ENCODE assay signal across 20 cellular contexts in genomic region chr21:42868196-42868595, GRCh38. TPM values are rescaled to one million over a fixed set of nuclear protein-coding genes. Genes with fewer than 3 reads are reported as not detected.
DNase-seq lines count a peak whose midpoint lies in the region; ATAC-seq, FAIRE-seq and TF ChIP-seq lines count a peak whose summit lies in the region.
"Had no signal": no experiment of that assay in that cellular context is flagged by ENCODE, and none has a peak within 500 bp of the region (broad histone marks: within the 10 kb centered on the region; RNA-seq: fewer than 3 reads in every experiment).

No MANE protein-coding gene starts in this region.

- no peak overlapping the region for H2AFZ ChIP-seq in K562 (ENCODE audit: low read depth, low read length)

- peak overlapping the region in 1 of 2 experiments; percentile 32; a peak in 1 of 4 replicates for H3K9ac ChIP-seq in K562 (ENCODE audit: insufficient read depth in 1 of 2, low read depth in 2 of 2, low read length in 2 of 2)
- H3K9ac ChIP-seq in kidney (ENCODE audit: low read length in 2 of 2), result no peak overlapping the region

- TF ChIP-seq POLR2A in K562 (conservative IDR thresholded peaks at IDR 0.05) (no peak; the same call in 1 of the 2 replicates), Peyer's patch (IDR thresholded peaks at IDR 0.05) (no peak)

- TF ChIP-seq EP300 in K562 (IDR thresholded peaks at IDR 0.05; ENCODE audit: low read length), result no peak

- TF ChIP-seq CTCF in K562 (IDR thresholded peaks at IDR 0.05 in 2 of 3, conservative IDR thresholded peaks at IDR 0.05 in 1 of 3; ENCODE audit: insufficient read depth in 2 of 3, low read depth in 1 of 3, low read length in 3 of 3) (no peak), kidney (IDR thresholded peaks at IDR 0.05; ENCODE audit: borderline replicate concordance, extremely low read depth, insufficient read depth) (no peak), Peyer's patch (IDR thresholded peaks at IDR 0.05) (no peak), Caco-2 (IDR thresholded peaks at IDR 0.05; ENCODE audit: insufficient read depth in 1 of 2, low read depth in 1 of 2, low read length in 1 of 2, severe bottlenecking in 1 of 2, unreplicated experiment in 1 of 2) (no peak), nephron progenitor cell (IDR thresholded peaks at IDR 0.05) (no peak)

- ATAC-seq in Right ventricle myocardium inferior, result no peak
- no peak for ATAC-seq in Right ventricle myocardium superior (ENCODE audit: poor library complexity)
- no peak for ATAC-seq in K562
- ATAC-seq: A549; CD8-positive, alpha-beta T cell had no signal

- CTCF ChIA-PET in K562 (lab: Yijun Ruan, JAX; ENCODE audit: low intra/inter-chr PET ratio), result no interaction called here
- CTCF ChIA-PET in Caco-2 (lab: Charles Lee), result interaction anchor here (0.6 kb wide), 1 partner anchor 217 kb away, joined by 3 read pairs; no protein-coding TSS in a partner anchor

- H3K27ac Mint-ChIP-seq in Caco-2 (ENCODE audit: unreplicated experiment), result no peak overlapping the region
- no peak overlapping the region for H3K27ac Mint-ChIP-seq in nephron progenitor cell
- H3K27ac Mint-ChIP-seq: CD8-positive, alpha-beta T cell had no signal

- H3K36me3 Mint-ChIP-seq in Caco-2 (ENCODE audit: insufficient read depth, unreplicated experiment) (peaks cover 85% of the 10 kb centered on the region), nephron progenitor cell (ENCODE audit: low read depth) (peaks cover 59% of the 10 kb centered on the region)

- H3K4me1 Mint-ChIP-seq in Caco-2 (ENCODE audit: low read depth, unreplicated experiment) (no peaks in the 10 kb centered on the region), nephron progenitor cell (peaks cover 6% of the 10 kb centered on the region)
- H3K4me1 Mint-ChIP-seq: CD14-positive monocyte had no signal

- H3K9me1 ChIP-seq in K562 (ENCODE audit: control insufficient read depth, insufficient read depth, low read length), result no peaks in the 10 kb centered on the region

- in situ Hi-C loops in K562 (cut with MboI), result no loop called here

- no peak for TF ChIP-seq RAD21 in K562 (CRISPR knock-in tag; conservative IDR thresholded peaks at IDR 0.05 in 1 of 2, IDR thresholded peaks at IDR 0.05 in 1 of 2)

- POLR2A ChIA-PET in K562 (lab: Yijun Ruan, JAX) (interaction anchor here (0.6 to 2.7 kb wide), 4 partner anchors 10 to 329 kb away, joined by 3 to 10 read pairs (median 4); partner anchors contain the start of gene WDR4), Caco-2 (lab: Charles Lee) (interaction anchor here (0.6 kb wide), 1 partner anchor 10 kb away, joined by 16 read pairs; no protein-coding TSS in a partner anchor)

- H3K27ac ChIP-seq in K562 (ENCODE audit: extremely low read depth, low read depth, low read length), result no peak overlapping the region
- no peak overlapping the region for H3K27ac ChIP-seq in kidney (ENCODE audit: low read depth in 2 of 2, low read length in 2 of 2)
- no peak overlapping the region for H3K27ac ChIP-seq in Peyer's patch
- H3K27ac ChIP-seq: A549, HL-60 had no signal

- no peak overlapping the region for H3K4me3 Mint-ChIP-seq in Caco-2 (ENCODE audit: unreplicated experiment)
- H3K4me3 Mint-ChIP-seq in nephron progenitor cell, result no peak overlapping the region
- H3K4me3 Mint-ChIP-seq: CD14-positive monocyte; CD8-positive, alpha-beta T cell had no signal

- 98% methylated on average over 10 of the region's 10 CpGs for whole genome bisulfite sequencing in K562 (ENCODE audit: insufficient coverage, low coverage, missing lambda C conversion rate)

- H3K79me2 ChIP-seq in K562 (ENCODE audit: control insufficient read depth, insufficient read depth, low read length), result peaks cover 90% of the 10 kb centered on the region

- peaks cover 0 to 18% of the 10 kb centered on the region in 2 experiments; a peak in 2 of 5 replicates for H3K4me1 ChIP-seq in K562 (replicated peaks in 1 of 2; ENCODE audit: control insufficient read depth in 2 of 2, insufficient read depth in 2 of 2, low read length in 2 of 2)
- H3K4me1 ChIP-seq in kidney (ENCODE audit: control insufficient read depth in 1 of 2, insufficient read depth in 1 of 2, low read depth in 1 of 2, low read length in 2 of 2), result no peaks in the 10 kb centered on the region
- no peaks in the 10 kb centered on the region for H3K4me1 ChIP-seq in Peyer's patch
- no peaks in the 10 kb centered on the region for H3K4me1 ChIP-seq in Caco-2
- H3K4me1 ChIP-seq: A549 had no signal

- DNase-seq in Right ventricle myocardium inferior (ENCODE audit: missing footprints) (peak; percentile 11), Right ventricle myocardium superior (no peak), H7 (peak; percentile 23), K562 (ENCODE audit: extremely low read depth in 1 of 4, low spot score in 3 of 4) (peak in 1 of 4 experiments; percentile 13), kidney (peak; percentile 44), Peyer's patch (no peak), Caco-2 (no peak), nephron progenitor cell (no peak)
- DNase-seq: BE2C; CD8-positive, alpha-beta T cell; COR-L47; DND-41; GDM1 had no signal

- FAIRE-seq in K562 (lab: Jason Lieb, UNC) (no peak), kidney (lab: Jason Lieb, UNC) (no peak)
- FAIRE-seq: A549, GM12892, GM19239 had no signal

- H3K36me3 ChIP-seq in H7 (replicated peaks; ENCODE audit: control insufficient read depth, insufficient read depth, low read length) (peaks cover 40% of the 10 kb centered on the region), K562 (ENCODE audit: control insufficient read depth, insufficient read depth, low read length) (peaks cover 98% of the 10 kb centered on the region), kidney (ENCODE audit: control insufficient read depth in 1 of 2, insufficient read depth in 2 of 2, low read length in 2 of 2) (peaks cover 19 to 36% of the 10 kb centered on the region in 2 donors), Peyer's patch (peaks cover 0 to 47% (median 0%) of the 10 kb centered on the region in 3 donors), Caco-2 (ENCODE audit: control insufficient read depth, insufficient read depth, low read length) (peaks cover 5% of the 10 kb centered on the region)

- H3K9me3 ChIP-seq in K562 (replicated peaks; ENCODE audit: control insufficient read depth, insufficient read depth, low read depth, low read length), result no peaks in the 10 kb centered on the region
- H3K9me3 ChIP-seq in kidney (ENCODE audit: control insufficient read depth in 1 of 2, low read length in 2 of 2), result no peaks in the 10 kb centered on the region
- no peaks in the 10 kb centered on the region for H3K9me3 ChIP-seq in Peyer's patch
- H3K9me3 ChIP-seq in Caco-2, result no peaks in the 10 kb centered on the region
- H3K9me3 ChIP-seq: A549, BE2C had no signal

- BruUV-seq in K562 (replicated peaks; lab: Mats Ljungman, UMichigan) (no TSS peak), Caco-2 (replicated peaks; lab: Mats Ljungman, UMichigan) (no TSS peak)

- H3K4me3 ChIP-seq in H7 (ENCODE audit: insufficient read depth, low read depth, low read length), result no peak overlapping the region
- no peak overlapping the region for H3K4me3 ChIP-seq in K562
- no peak overlapping the region for H3K4me3 ChIP-seq in kidney (ENCODE audit: low read length in 2 of 2)
- H3K4me3 ChIP-seq in Peyer's patch, result no peak overlapping the region
- H3K4me3 ChIP-seq in Caco-2 (ENCODE audit: low read depth, low read length), result no peak overlapping the region
- H3K4me3 ChIP-seq: A549 had no signal

- H3K27me3 ChIP-seq in H7 (ENCODE audit: control insufficient read depth, insufficient read depth, low read length) (no peaks in the 10 kb centered on the region), K562 (ENCODE audit: control insufficient read depth in 2 of 2, insufficient read depth in 2 of 2, low read length in 2 of 2) (no peaks in the 10 kb centered on the region), Peyer's patch (no peaks in the 10 kb centered on the region), Caco-2 (replicated peaks; ENCODE audit: control insufficient read depth, insufficient read depth, low read length) (no peaks in the 10 kb centered on the region)
- H3K27me3 ChIP-seq: BE2C had no signal

- H4K20me1 ChIP-seq in K562 (replicated peaks; ENCODE audit: control insufficient read depth, insufficient read depth, low read length), result peaks cover 17% of the 10 kb centered on the region

- no peaks in the 10 kb centered on the region for H3K9me3 Mint-ChIP-seq in Caco-2 (ENCODE audit: unreplicated experiment)
- no peaks in the 10 kb centered on the region for H3K9me3 Mint-ChIP-seq in nephron progenitor cell
- H3K9me3 Mint-ChIP-seq: CD14-positive monocyte; CD8-positive, alpha-beta T cell had no signal

- H3K4me2 ChIP-seq in K562 (ENCODE audit: insufficient read depth, low read length), result no peak overlapping the region
- H3K4me2 ChIP-seq: A549 had no signal

- no peaks in the 10 kb centered on the region for H3K27me3 Mint-ChIP-seq in Caco-2 (ENCODE audit: insufficient read depth, unreplicated experiment)
- H3K27me3 Mint-ChIP-seq in nephron progenitor cell (ENCODE audit: low read depth, poor library complexity), result no peaks in the 10 kb centered on the region

- intact Hi-C loops in Right ventricle myocardium inferior (cut with DNase I), result no loop called here
- intact Hi-C loops in Right ventricle myocardium superior (cut with DNase I), result no loop called here
- intact Hi-C loops in K562 (cut with micrococcal nuclease), result no loop called here
- intact Hi-C loops in kidney (cut with DNase I), result no loop called here
- intact Hi-C loops in Caco-2 (cut with micrococcal nuclease; ENCODE audit: unreplicated experiment), result no loop called here

RNA-seq across cellular contexts. Expression of gene WDR4, which starts 11.1 kb away (rescaled TPM):
- total RNA-seq in Right ventricle myocardium inferior (6.5 TPM), Right ventricle myocardium superior (4.5 TPM), K562 (2014; rRNA removed) (30.2 and 41.6 TPM in 2 replicates), K562 (2014; rRNA removed; fragmentation: Illumina TruSeq; extraction: Trizol) (21.4 and 29.7 TPM in 2 replicates), K562 (2015; rRNA removed; fragmentation: Illumina TruSeq; extraction: Trizol) (43.4 and 44.3 TPM in 2 replicates), K562 (2021) (95.3 and 95.4 TPM in 2 replicates), kidney (20.4 TPM), Peyer's patch (10 to 100 TPM; 12.8 to 51.2 (median 26.3) TPM), Caco-2 (2022) (35.0 and 35.4 TPM in 2 replicates)
- 12.9 and 15.3 TPM in 2 replicates for total RNA-seq in H7 (2014; rRNA removed; shearing (Covaris generic))
- 107 and 254 TPM in 2 replicates for total RNA-seq in K562 (2011; cell fraction: chromatin; rRNA removed; ENCODE audit: low replicate concordance)
- 147 and 151 TPM in 2 replicates for total RNA-seq in K562 (2011; cell fraction: nucleolus; rRNA removed)
- 105 and 112 TPM in 2 replicates for total RNA-seq in K562 (2011; cell fraction: nucleoplasm; rRNA removed)
- polyA plus RNA-seq in K562 (2011; rRNA removed) (32.1 and 32.8 TPM in 2 replicates), K562 (2014; fragmentation: Illumina TruSeq; extraction: Trizol) (48.1 and 59.6 TPM in 2 replicates), K562 (2014; fragmentation: Nextera tagmentation; extraction: Ambion mirVana) (10 to 100 TPM in 1 of 2 experiments, 1 to 10 TPM in 1; 5.4 to 26.3 TPM), K562 (2014; rRNA removed) (76.3 and 90.2 TPM in 2 replicates), kidney (ENCODE audit: insufficient read depth, low read depth, low replicate concordance) (4.8 TPM)
- polyA plus RNA-seq in K562 (2011; cell fraction: cytosol; rRNA removed), result 48.9 and 72.1 TPM in 2 replicates
- polyA plus RNA-seq in K562 (2011; cell fraction: nucleus; rRNA removed), result 84.3 and 132 TPM in 2 replicates
- polyA plus RNA-seq in K562 (2012), result 36.0 and 81.8 TPM in 2 replicates
- 22.9 and 34.7 TPM in 2 replicates for polyA minus RNA-seq in K562 (2011; rRNA and poly(A)+ RNA removed)
- polyA minus RNA-seq in K562 (2011; cell fraction: cytosol; rRNA and poly(A)+ RNA removed), result 29.9 and 35.5 TPM in 2 replicates
- 51.3 and 54.0 TPM in 2 replicates for polyA minus RNA-seq in K562 (2011; cell fraction: nucleus; rRNA and poly(A)+ RNA removed)

RNA-seq across cellular contexts. Expression of gene NDUFV3, which starts 24.9 kb away (rescaled TPM):
- total RNA-seq in Right ventricle myocardium inferior (61.0 TPM), Right ventricle myocardium superior (56.6 TPM), K562 (2014; rRNA removed) (87.8 and 89.7 TPM in 2 replicates), K562 (2014; rRNA removed; fragmentation: Illumina TruSeq; extraction: Trizol) (74.3 and 81.5 TPM in 2 replicates), K562 (2015; rRNA removed; fragmentation: Illumina TruSeq; extraction: Trizol) (79.7 and 80.6 TPM in 2 replicates), K562 (2021) (65.7 and 68.3 TPM in 2 replicates), kidney (29.6 TPM), Peyer's patch (10 to 100 TPM; 32.9 to 73.4 (median 54.9) TPM), Caco-2 (2022) (32.5 and 33.8 TPM in 2 replicates)
- total RNA-seq in H7 (2014; rRNA removed; shearing (Covaris generic)), result 40.5 and 41.9 TPM in 2 replicates
- total RNA-seq in K562 (2011; cell fraction: chromatin; rRNA removed; ENCODE audit: low replicate concordance), result 82.4 and 114 TPM in 2 replicates
- 48.2 and 54.4 TPM in 2 replicates for total RNA-seq in K562 (2011; cell fraction: nucleolus; rRNA removed)
- total RNA-seq in K562 (2011; cell fraction: nucleoplasm; rRNA removed), result 61.2 and 67.6 TPM in 2 replicates
- polyA plus RNA-seq in K562 (2011; rRNA removed) (37.2 and 41.9 TPM in 2 replicates), K562 (2014; fragmentation: Illumina TruSeq; extraction: Trizol) (63.0 and 77.9 TPM in 2 replicates), K562 (2014; fragmentation: Nextera tagmentation; extraction: Ambion mirVana) (10 to 100 TPM; 19.1 to 23.6 TPM), K562 (2014; rRNA removed) (67.2 and 80.0 TPM in 2 replicates), kidney (ENCODE audit: insufficient read depth, low read depth, low replicate concordance) (37.0 TPM)
- 43.0 and 44.1 TPM in 2 replicates for polyA plus RNA-seq in K562 (2011; cell fraction: cytosol; rRNA removed)
- 40.0 and 49.0 TPM in 2 replicates for polyA plus RNA-seq in K562 (2011; cell fraction: nucleus; rRNA removed)
- polyA plus RNA-seq in K562 (2012), result 58.0 and 60.8 TPM in 2 replicates
- polyA minus RNA-seq in K562 (2011; rRNA and poly(A)+ RNA removed), result 39.0 and 44.5 TPM in 2 replicates
- 35.1 and 42.7 TPM in 2 replicates for polyA minus RNA-seq in K562 (2011; cell fraction: cytosol; rRNA and poly(A)+ RNA removed)
- polyA minus RNA-seq in K562 (2011; cell fraction: nucleus; rRNA and poly(A)+ RNA removed), result 11.7 and 20.2 TPM in 2 replicates

RNA-seq across cellular contexts. Expression of gene ERVH48-1, which starts 57.2 kb away (rescaled TPM):
- total RNA-seq in Right ventricle myocardium inferior, result not detected
- not detected for total RNA-seq in Right ventricle myocardium superior
- 42.9 and 57.1 TPM in 2 replicates for total RNA-seq in H7 (2014; rRNA removed; shearing (Covaris generic))
- total RNA-seq in K562 (2011; cell fraction: chromatin; rRNA removed; ENCODE audit: low replicate concordance), result 0.23 and 0.28 TPM in 2 replicates
- 0.13 TPM in 1 of 2 replicates, not detected in the other for total RNA-seq in K562 (2011; cell fraction: nucleolus; rRNA removed)
- total RNA-seq in K562 (2011; cell fraction: nucleoplasm; rRNA removed), result 0.51 and 0.53 TPM in 2 replicates
- total RNA-seq in K562 (2014; rRNA removed), result 0.09 TPM in 1 of 2 replicates, not detected in the other
- 0.06 TPM in 1 of 2 replicates, not detected in the other for total RNA-seq in K562 (2014; rRNA removed; fragmentation: Illumina TruSeq; extraction: Trizol)
- total RNA-seq in K562 (2015; rRNA removed; fragmentation: Illumina TruSeq; extraction: Trizol), result 0.08 TPM in 1 of 2 replicates, not detected in the other
- 0.09 TPM in 1 of 2 replicates, not detected in the other for total RNA-seq in K562 (2021)
- polyA plus RNA-seq in K562 (2011; rRNA removed), result 0.22 and 0.49 TPM in 2 replicates
- 0.25 and 0.32 TPM in 2 replicates for polyA plus RNA-seq in K562 (2011; cell fraction: cytosol; rRNA removed)
- polyA plus RNA-seq in K562 (2011; cell fraction: nucleus; rRNA removed), result 0.13 and 0.27 TPM in 2 replicates
- 0.28 and 0.31 TPM in 2 replicates for polyA plus RNA-seq in K562 (2012)
- 0.07 and 0.16 TPM in 2 replicates for polyA plus RNA-seq in K562 (2014; fragmentation: Illumina TruSeq; extraction: Trizol)
- polyA plus RNA-seq in K562 (2014; fragmentation: Nextera tagmentation; extraction: Ambion mirVana), result under 1 TPM; 0.08 to 0.15 TPM
- 0.11 and 0.20 TPM in 2 replicates for polyA plus RNA-seq in K562 (2014; rRNA removed)
- polyA minus RNA-seq in K562 (2011; rRNA and poly(A)+ RNA removed), result 0.06 and 0.07 TPM in 2 replicates
- not detected in 2 replicates for polyA minus RNA-seq in K562 (2011; cell fraction: cytosol; rRNA and poly(A)+ RNA removed)
- polyA minus RNA-seq in K562 (2011; cell fraction: nucleus; rRNA and poly(A)+ RNA removed), result not detected in 2 replicates
- total RNA-seq in kidney, result not detected
- not detected for polyA plus RNA-seq in kidney (ENCODE audit: insufficient read depth, low read depth, low replicate concordance)
- total RNA-seq in Peyer's patch, result not detected
- total RNA-seq in Caco-2 (2022), result 37.9 and 47.7 TPM in 2 replicates
- total RNA-seq: H4 had no signal
- polyA plus RNA-seq: A549, AG04450, CD14-positive monocyte had no signal

Comparison
In these comparisons a context has a peak if more than half of its experiments do, and no peak if none do; other contexts are left out.
1. DNase-seq: peak in Right ventricle myocardium inferior (single experiment), H7 (single experiment) and kidney (single experiment); none in Right ventricle myocardium superior (single experiment), Peyer's patch (0 of 3), Caco-2 (0 of 2) and nephron progenitor cell (single experiment).
2. RNA of gene ERVH48-1, which starts 57.2 kb away (total RNA-seq): 42.9 to 57.1 TPM in H7 and 37.9 to 47.7 TPM in Caco-2; 0.06 to 0.53 TPM in K562, not detected in Right ventricle myocardium inferior (single experiment), not detected in Right ventricle myocardium superior (single experiment), not detected in kidney (single experiment) and not detected in Peyer's patch; every median in the first group is over 10 times any median in the second.